30 cellular contexts compared by ENCODE assay signal in the genomic region with DNA sequence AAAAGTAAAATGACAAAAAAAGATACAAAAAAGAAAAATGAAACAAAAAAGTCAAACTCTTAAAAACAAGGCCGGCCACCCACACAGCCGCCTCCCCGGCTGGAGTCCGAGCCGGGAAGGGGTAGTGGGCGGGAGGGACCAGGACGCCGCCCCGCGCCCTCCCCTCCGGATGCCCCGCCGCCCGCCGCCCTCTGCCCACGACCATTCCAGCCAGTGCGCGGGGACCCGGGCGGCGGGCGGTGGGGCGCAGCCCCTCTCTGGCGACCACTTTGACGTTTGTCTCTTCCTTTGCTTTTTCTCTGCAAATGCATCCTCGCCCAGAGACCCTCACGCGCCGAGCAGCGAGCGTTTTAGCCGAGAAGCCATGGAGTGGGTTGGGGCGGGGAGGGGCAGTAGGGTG.
"Had no signal": no experiment of that assay in that cellular context is flagged by ENCODE, and none has a peak within 500 bp of the region (broad histone marks: within the 10 kb centered on the region; RNA-seq: fewer than 3 reads in every experiment).

No MANE protein-coding gene starts in this region.

- H3K27me3 Mint-ChIP-seq: naive thymus-derived CD8-positive, alpha-beta T cell; stimulated activated naive CD8-positive, alpha-beta T cell treated with anti-CD3 and anti-CD28 coated beads, Interleukin-15, Interleukin-2, amounts not matched to agents 100 ng/mL and 50 ng/mL, for 24 hours had no signal

- DNase-seq: hypothalamus; immature natural killer cell; kidney; left colon; lower lobe of right lung; mammary epithelial cell; mesenchymal stem cell; naive thymus-derived CD8-positive, alpha-beta T cell; nucleus accumbens; posterior cingulate gyrus; retina; stimulated activated CD4-positive, alpha-beta T cell treated with anti-CD3 and anti-CD28 coated beads, Interleukin-12 subunit alpha, Interleukin-12 subunit beta, amount 100 ng/mL, for 4 hours; stimulated activated CD4-positive, alpha-beta T cell treated with anti-CD3 and anti-CD28 coated beads, Interleukin-15, amount 100 ng/mL, for 24 hours; stimulated activated CD4-positive, alpha-beta T cell treated with anti-CD3 and anti-CD28 coated beads, Interleukin-2, amount 100 ng/mL, for 24 hours; stimulated activated CD4-positive, alpha-beta T cell treated with anti-CD3 and anti-CD28 coated beads, Interleukin-4, amount 100 ng/mL, for 1 hour; stimulated activated naive CD4-positive, alpha-beta T cell; thyroid gland; trophoblast cell; upper lobe of right lung had no signal

- FAIRE-seq: islet of Langerhans, kidney, pancreas, urothelium cell line had no signal

- H3K4me3 ChIP-seq: left lung, lower lobe of right lung, pancreas, prostate gland, skin epidermis, thyroid gland, upper lobe of right lung had no signal

- H3K9me3 Mint-ChIP-seq: immature natural killer cell; naive thymus-derived CD8-positive, alpha-beta T cell; nephron; neural crest cell; stimulated activated naive CD8-positive, alpha-beta T cell treated with anti-CD3 and anti-CD28 coated beads, Interleukin-15, Interleukin-2, amounts not matched to agents 100 ng/mL and 50 ng/mL, for 24 hours had no signal

- H3K27ac ChIP-seq: pancreas, skin epidermis, thyroid gland, upper lobe of right lung had no signal

- H3K4me1 Mint-ChIP-seq: nephron, neural crest cell had no signal

- H3K36me3 Mint-ChIP-seq: immature natural killer cell had no signal

- H3K9me3 ChIP-seq: left lung, lower lobe of right lung, pancreas, prostate gland, thyroid gland, upper lobe of right lung had no signal

- H3K4me3 Mint-ChIP-seq: immature natural killer cell; naive thymus-derived CD8-positive, alpha-beta T cell; nephron; neural crest cell; stimulated activated naive CD8-positive, alpha-beta T cell treated with anti-CD3 and anti-CD28 coated beads, Interleukin-15, Interleukin-2, amounts not matched to agents 100 ng/mL and 50 ng/mL, for 24 hours had no signal

- H3K27me3 ChIP-seq: left lung, pancreas, thyroid gland, upper lobe of right lung had no signal

- H3K27ac Mint-ChIP-seq: immature natural killer cell; nephron; stimulated activated naive CD8-positive, alpha-beta T cell treated with anti-CD3 and anti-CD28 coated beads, Interleukin-15, Interleukin-2, amounts not matched to agents 100 ng/mL and 50 ng/mL, for 24 hours had no signal

- H3K36me3 ChIP-seq: prostate gland had no signal

- ATAC-seq: left lung; lower lobe of right lung; naive thymus-derived CD8-positive, alpha-beta T cell; pancreas; right cardiac atrium; sciatic nerve; upper lobe of right lung had no signal
